Comparison of ENCODE assay signal across 22 cellular contexts in genomic region chr11:69558519-69558941, GRCh38.
DNase-seq lines count a peak whose midpoint lies in the region; ATAC-seq and TF ChIP-seq lines count a peak whose summit lies in the region.
"Had no signal": no experiment of that assay in that cellular context is flagged by ENCODE, and none has a peak within 500 bp of the region (broad histone marks: within the 10 kb centered on the region; RNA-seq: fewer than 3 reads in every experiment).

No MANE protein-coding gene starts in this region.

- peak overlapping the region in 2 of 4 donors; percentile 10 to 15 for H3K4me3 Mint-ChIP-seq in CD4-positive, CD25-positive, alpha-beta regulatory T cell
- peak overlapping the region; percentile 63 for H3K4me3 Mint-ChIP-seq in T-helper 17 cell
- H3K4me3 Mint-ChIP-seq in activated T-helper 17 cell treated with anti-CD3 and anti-CD28 coated beads, Interleukin-2, amount 50 U/mL, for 72 hours, result peak overlapping the region; percentile 47
- H3K4me3 Mint-ChIP-seq: IgD-negative memory B cell had no signal

- H3K9me3 ChIP-seq in CD4-positive, CD25-positive, alpha-beta regulatory T cell (ENCODE audit: control insufficient read depth in 2 of 2, low read length in 2 of 2), result no peaks in the 10 kb centered on the region
- no peaks in the 10 kb centered on the region for H3K9me3 ChIP-seq in T-helper 17 cell (ENCODE audit: control insufficient read depth, low read length, poor library complexity, severe bottlenecking)
- H3K9me3 ChIP-seq in esophagus squamous epithelium, result no peaks in the 10 kb centered on the region
- H3K9me3 ChIP-seq: neutrophil, right atrium auricular region, stomach had no signal

- peak in 1 of 2 donors; percentile 58 for ATAC-seq in CD4-positive, CD25-positive, alpha-beta regulatory T cell (ENCODE audit: low read depth in 2 of 2)
- ATAC-seq in T-helper 17 cell, result peak; percentile 82
- peak; percentile 57 for ATAC-seq in activated T-helper 17 cell treated with anti-CD3 and anti-CD28 coated beads, Interleukin-2, amount 50 U/mL, for 72 hours (replicated peaks)
- no peak for ATAC-seq in HG02610 (IDR thresholded peaks at IDR 0.05; ENCODE audit: unreplicated experiment)

- peaks cover 7% of the 10 kb centered on the region for H3K27me3 ChIP-seq in CD4-positive, CD25-positive, alpha-beta regulatory T cell (ENCODE audit: control insufficient read depth, insufficient read depth, low read length)
- H3K27me3 ChIP-seq in esophagus squamous epithelium, result no peaks in the 10 kb centered on the region
- H3K27me3 ChIP-seq: hepatocyte, right atrium auricular region had no signal

- H3K27ac Mint-ChIP-seq in CD4-positive, CD25-positive, alpha-beta regulatory T cell, result no peak overlapping the region
- H3K27ac Mint-ChIP-seq in T-helper 17 cell, result peak overlapping the region; percentile 49
- peak overlapping the region; percentile 28 for H3K27ac Mint-ChIP-seq in activated T-helper 17 cell treated with anti-CD3 and anti-CD28 coated beads, Interleukin-2, amount 50 U/mL, for 72 hours
- H3K27ac Mint-ChIP-seq: IgD-negative memory B cell had no signal

- peaks cover 0 to 4% (median 1%) of the 10 kb centered on the region in 7 donors for H3K9me3 Mint-ChIP-seq in CD4-positive, CD25-positive, alpha-beta regulatory T cell
- no peaks in the 10 kb centered on the region for H3K9me3 Mint-ChIP-seq in activated T-helper 17 cell treated with anti-CD3 and anti-CD28 coated beads, Interleukin-2, amount 50 U/mL, for 72 hours

- intact Hi-C loops in esophagus squamous epithelium (cut with DNase I), result no loop called here

- DNase-seq in CD4-positive, CD25-positive, alpha-beta regulatory T cell, result peak in 2 of 3 donors; percentile 18 to 51
- no peak for DNase-seq in T-helper 17 cell
- peak; percentile 20 for DNase-seq in mesenteric fat pad (ENCODE audit: low spot score)
- DNase-seq in LoVo (ENCODE audit: low spot score), result no peak
- no peak for DNase-seq in dedifferentiated amniotic fluid mesenchymal stem cell (ENCODE audit: extremely low spot score)
- DNase-seq in esophagus squamous epithelium (lab: John Stamatoyannopoulos, UW), result no peak
- DNase-seq: activated CD4-positive, CD25-positive, alpha-beta regulatory T cell treated with anti-CD3 and anti-CD28 coated beads, Interleukin-2, amount 50 U/mL, for 72 hours; caudate nucleus; DMS 273 treated with DMSO at 0.1 percent for 48 hours; midbrain; NCI-H1092; NCI-H2171; NCI-H82; RPMI8226; stomach; SW 1271 had no signal

- H3K36me3 ChIP-seq in CD4-positive, CD25-positive, alpha-beta regulatory T cell (ENCODE audit: control insufficient read depth, insufficient read depth, low read length), result no peaks in the 10 kb centered on the region
- H3K36me3 ChIP-seq in esophagus squamous epithelium, result no peaks in the 10 kb centered on the region
- H3K36me3 ChIP-seq: neutrophil, right atrium auricular region, stomach had no signal

- no peak overlapping the region for H3K27ac ChIP-seq in CD4-positive, CD25-positive, alpha-beta regulatory T cell (ENCODE audit: insufficient read depth, low read length, poor library complexity, severe bottlenecking)
- no peak overlapping the region for H3K27ac ChIP-seq in esophagus squamous epithelium
- H3K27ac ChIP-seq: hepatocyte, neutrophil, right atrium auricular region, stomach had no signal

- WGBS in esophagus squamous epithelium, 2 donors, result 74 to 84% methylated on average over 10 to 11 of the region's 12 CpGs

- no peaks in the 10 kb centered on the region for H3K36me3 Mint-ChIP-seq in CD4-positive, CD25-positive, alpha-beta regulatory T cell
- no peaks in the 10 kb centered on the region for H3K36me3 Mint-ChIP-seq in T-helper 17 cell (ENCODE audit: low read depth)
- no peaks in the 10 kb centered on the region for H3K36me3 Mint-ChIP-seq in activated T-helper 17 cell treated with anti-CD3 and anti-CD28 coated beads, Interleukin-2, amount 50 U/mL, for 72 hours (ENCODE audit: low read depth)

- peaks cover 6 to 24% (median 12%) of the 10 kb centered on the region in 4 donors for H3K4me1 Mint-ChIP-seq in CD4-positive, CD25-positive, alpha-beta regulatory T cell
- peaks cover 16% of the 10 kb centered on the region for H3K4me1 Mint-ChIP-seq in T-helper 17 cell
- peaks cover 14% of the 10 kb centered on the region for H3K4me1 Mint-ChIP-seq in activated T-helper 17 cell treated with anti-CD3 and anti-CD28 coated beads, Interleukin-2, amount 50 U/mL, for 72 hours
- H3K4me1 Mint-ChIP-seq: IgD-negative memory B cell had no signal

- peaks cover 14% of the 10 kb centered on the region for H3K4me1 ChIP-seq in CD4-positive, CD25-positive, alpha-beta regulatory T cell (ENCODE audit: control insufficient read depth, insufficient read depth, low read length, poor library complexity, severe bottlenecking)
- no peaks in the 10 kb centered on the region for H3K4me1 ChIP-seq in esophagus squamous epithelium
- H3K4me1 ChIP-seq: right atrium auricular region, stomach had no signal

- H3K27me3 Mint-ChIP-seq in CD4-positive, CD25-positive, alpha-beta regulatory T cell, result peaks cover 11% of the 10 kb centered on the region
- peaks cover 9% of the 10 kb centered on the region for H3K27me3 Mint-ChIP-seq in T-helper 17 cell
- peaks cover 4% of the 10 kb centered on the region for H3K27me3 Mint-ChIP-seq in activated T-helper 17 cell treated with anti-CD3 and anti-CD28 coated beads, Interleukin-2, amount 50 U/mL, for 72 hours

- no peak for TF ChIP-seq CTCF in esophagus squamous epithelium (IDR thresholded peaks at IDR 0.05)

- TF ChIP-seq POLR2A in esophagus squamous epithelium (IDR thresholded peaks at IDR 0.05), result no peak

- no peak overlapping the region for H3K4me3 ChIP-seq in CD4-positive, CD25-positive, alpha-beta regulatory T cell (ENCODE audit: low read depth, low read length)
- no peak overlapping the region for H3K4me3 ChIP-seq in esophagus squamous epithelium
- H3K4me3 ChIP-seq: hepatocyte, right atrium auricular region, stomach had no signal

Comparison
In these comparisons a context has a peak if more than half of its experiments do, and no peak if none do; other contexts are left out.
1. DNase-seq: peak in CD4-positive, CD25-positive, alpha-beta regulatory T cell (2 of 3) and mesenteric fat pad (single experiment); none in T-helper 17 cell (0 of 3), LoVo (single experiment), dedifferentiated amniotic fluid mesenchymal stem cell (single experiment) and esophagus squamous epithelium (single experiment).
2. H3K27ac Mint-ChIP-seq: peak in T-helper 17 cell (single experiment) and activated T-helper 17 cell treated with anti-CD3 and anti-CD28 coated beads, Interleukin-2, amount 50 U/mL, for 72 hours (single experiment); none in CD4-positive, CD25-positive, alpha-beta regulatory T cell (0 of 3).